Comparison of ENCODE assay signal across 22 cellular contexts in genomic region chr17:31289790-31290189, GRCh38. TPM values are rescaled to one million over a fixed set of nuclear protein-coding genes. Genes with fewer than 3 reads are reported as not detected.
"Had no signal": no experiment of that assay in that cellular context is flagged by ENCODE, and none has a peak within 500 bp of the region (broad histone marks: within the 10 kb centered on the region; RNA-seq: fewer than 3 reads in every experiment).

No MANE protein-coding gene starts in this region.

- ATAC-seq: activated CD8-positive, alpha-beta memory T cell treated with anti-CD3 and anti-CD28 coated beads, Interleukin-2, amount 10 ng/mL, durations not matched to agents 7 days and 5 days; body of pancreas; gastroesophageal sphincter; heart left ventricle; mucosa of descending colon; pancreas; right lobe of liver had no signal

- H3K36me3 ChIP-seq: right lobe of liver had no signal

- H3K4me1 ChIP-seq: body of pancreas, gastroesophageal sphincter, left ventricle myocardium inferior, pancreas, right lobe of liver had no signal

- H3K27me3 Mint-ChIP-seq: activated B cell treated with CpG ODN at 0.5 μM for 24 hours; activated CD4-positive, alpha-beta memory T cell treated with anti-CD3 and anti-CD28 coated beads, Interleukin-2, amount 10 ng/mL, durations not matched to agents 7 days and 5 days; activated CD8-positive, alpha-beta memory T cell treated with anti-CD3 and anti-CD28 coated beads, Interleukin-2, amount 10 ng/mL, durations not matched to agents 7 days and 5 days; naive B cell had no signal

- H3K4me3 ChIP-seq: body of pancreas, gastroesophageal sphincter, heart left ventricle, left ventricle myocardium inferior, mucosa of descending colon, pancreas, right lobe of liver had no signal

- H3K27ac Mint-ChIP-seq: activated B cell treated with CpG ODN at 0.5 μM for 24 hours; activated CD4-positive, alpha-beta memory T cell treated with anti-CD3 and anti-CD28 coated beads, Interleukin-2, amount 10 ng/mL, durations not matched to agents 7 days and 5 days; activated CD8-positive, alpha-beta memory T cell treated with anti-CD3 and anti-CD28 coated beads, Interleukin-2, amount 10 ng/mL, durations not matched to agents 7 days and 5 days; activated naive CD4-positive, alpha-beta T cell treated with anti-CD3 and anti-CD28 coated beads for 36 hours; endodermal cell had no signal

- H3K27me3 ChIP-seq: body of pancreas, gastroesophageal sphincter, heart left ventricle, pancreas, right lobe of liver had no signal

- DNase-seq: activated B cell treated with CpG ODN at 0.5 μM for 24 hours; activated CD4-positive, alpha-beta memory T cell treated with anti-CD3 and anti-CD28 coated beads, Interleukin-2, amount 10 ng/mL, durations not matched to agents 7 days and 5 days; activated CD4-positive, alpha-beta T cell treated with anti-CD3 and anti-CD28 coated beads for 4 hours; activated CD8-positive, alpha-beta memory T cell treated with anti-CD3 and anti-CD28 coated beads, Interleukin-2, amount 10 ng/mL, durations not matched to agents 7 days and 5 days; activated naive CD4-positive, alpha-beta T cell treated with anti-CD3 and anti-CD28 coated beads for 36 hours; body of pancreas; endodermal cell; erythroblast; heart left ventricle; left ventricle myocardium inferior; mucosa of descending colon; naive B cell; pancreas; right lobe of liver; stimulated activated CD4-positive, alpha-beta T cell treated with anti-CD3 and anti-CD28 coated beads, Interleukin-1b, Interleukin-23, amount 100 ng/mL, for 48 hours; stimulated activated CD8-positive, alpha-beta memory T cell treated with anti-CD3 and anti-CD28 coated beads, Interleukin-4, amount 100 ng/mL, for 48 hours; stimulated activated naive CD4-positive, alpha-beta T cell; T-helper 1 cell; T-helper 9 cell had no signal

- H3K27ac ChIP-seq: body of pancreas, gastroesophageal sphincter, heart left ventricle, left ventricle myocardium inferior, pancreas, right lobe of liver had no signal

- H3K4me3 Mint-ChIP-seq: activated B cell treated with CpG ODN at 0.5 μM for 24 hours; activated CD4-positive, alpha-beta memory T cell treated with anti-CD3 and anti-CD28 coated beads, Interleukin-2, amount 10 ng/mL, durations not matched to agents 7 days and 5 days; activated CD8-positive, alpha-beta memory T cell treated with anti-CD3 and anti-CD28 coated beads, Interleukin-2, amount 10 ng/mL, durations not matched to agents 7 days and 5 days; activated naive CD4-positive, alpha-beta T cell treated with anti-CD3 and anti-CD28 coated beads for 36 hours; endodermal cell; naive B cell had no signal

- H3K9me3 ChIP-seq: body of pancreas, gastroesophageal sphincter, heart left ventricle, left ventricle myocardium inferior, mucosa of descending colon, pancreas, right lobe of liver had no signal

- H3K4me1 Mint-ChIP-seq: endodermal cell had no signal

- H3K9me3 Mint-ChIP-seq: activated B cell treated with CpG ODN at 0.5 μM for 24 hours; activated CD4-positive, alpha-beta memory T cell treated with anti-CD3 and anti-CD28 coated beads, Interleukin-2, amount 10 ng/mL, durations not matched to agents 7 days and 5 days; activated naive CD4-positive, alpha-beta T cell treated with anti-CD3 and anti-CD28 coated beads for 36 hours; activated T-helper 2 cell treated with anti-CD3 and anti-CD28 coated beads, Interferon-gamma antibody, Interleukin-2, Interleukin-4, amounts not matched to agents 10 μg/mL and 5 μg/mL and 100 μg/mL, durations not matched to agents 14 hours and 24 hours and 36 hours; endodermal cell; naive B cell had no signal

RNA-seq across cellular contexts. Expression of gene OMG, which starts 7.2 kb away (rescaled TPM):
- total RNA-seq: endodermal cell, gastroesophageal sphincter, kidney epithelial cell had no signal

RNA-seq across cellular contexts. Expression of gene EVI2B, which starts 24.1 kb away (rescaled TPM):
- total RNA-seq: endodermal cell, kidney epithelial cell had no signal

RNA-seq across cellular contexts. Expression of gene EVI2A, which starts 31.6 kb away (rescaled TPM):
- total RNA-seq: endodermal cell, kidney epithelial cell had no signal
